10 cellular contexts compared by ENCODE assay signal in the genomic region with DNA sequence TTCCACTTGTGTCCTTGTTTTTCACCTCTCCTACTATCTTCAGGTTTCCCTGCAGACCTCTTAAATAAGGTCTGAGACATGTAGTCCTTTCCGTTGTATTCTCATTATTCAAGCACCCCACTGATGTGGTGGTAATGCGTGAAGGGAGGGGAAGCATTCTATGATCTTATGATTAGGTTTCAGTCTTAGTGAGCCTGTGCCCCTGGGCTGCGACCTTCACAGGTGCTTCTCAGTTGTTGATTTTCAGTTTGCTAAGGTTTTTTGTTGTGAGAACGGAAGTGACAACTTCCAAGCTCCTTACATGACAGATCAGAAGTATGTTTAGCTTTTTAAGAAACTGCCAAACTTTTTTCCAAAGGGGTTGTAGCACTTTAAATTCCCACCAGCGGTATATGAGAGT. TPM values are rescaled to one million over a fixed set of nuclear protein-coding genes. Genes with fewer than 3 reads are reported as not detected.
DNase-seq lines count a peak whose midpoint lies in the region; ATAC-seq and TF ChIP-seq lines count a peak whose summit lies in the region.
"Had no signal": no experiment of that assay in that cellular context is flagged by ENCODE, and none has a peak within 500 bp of the region (broad histone marks: within the 10 kb centered on the region; RNA-seq: fewer than 3 reads in every experiment).

No MANE protein-coding gene starts in this region.

- DNase-seq in activated naive CD8-positive, alpha-beta T cell treated with anti-CD3 and anti-CD28 coated beads, Interleukin-2, amount 10 ng/mL, durations not matched to agents 7 days and 5 days = no peak
- DNase-seq in HCEC 1CT (no peak), middle frontal gyrus (ENCODE audit: extremely low spot score, low spot score) (no peak), H7 (no peak)
- DNase-seq: nephron progenitor cell had no signal

- H3K4me3 Mint-ChIP-seq in activated naive CD8-positive, alpha-beta T cell treated with anti-CD3 and anti-CD28 coated beads, Interleukin-2, amount 10 ng/mL, durations not matched to agents 7 days and 5 days = peak overlapping the region; percentile 1
- H3K4me3 Mint-ChIP-seq: nephron progenitor cell had no signal

- ATAC-seq in GM18517 (IDR thresholded peaks at IDR 0.05; ENCODE audit: unreplicated experiment) = peak; percentile 87
- peak; percentile 88 for ATAC-seq in GM21515 (IDR thresholded peaks at IDR 0.05; ENCODE audit: unreplicated experiment)
- peak; percentile 86 for ATAC-seq in HG03460 (IDR thresholded peaks at IDR 0.05; ENCODE audit: unreplicated experiment)
- peak; percentile 95 for ATAC-seq in activated naive CD8-positive, alpha-beta T cell treated with anti-CD3 and anti-CD28 coated beads, Interleukin-2, amount 10 ng/mL, durations not matched to agents 7 days and 5 days (ENCODE audit: low read depth)
- no peak for ATAC-seq in SK-N-SH treated with all-trans-retinoic acid at 6 μM for 48 hours

- POLR2A ChIA-PET in activated naive CD8-positive, alpha-beta T cell treated with anti-CD3 and anti-CD28 coated beads, Interleukin-2, amount 10 ng/mL, durations not matched to agents 7 days and 5 days (lab: Charles Lee) = interaction anchor here (0.9 kb wide), 1 partner anchor 27 kb away, joined by 5 read pairs; no protein-coding TSS in a partner anchor

- H3K4me1 Mint-ChIP-seq in activated naive CD8-positive, alpha-beta T cell treated with anti-CD3 and anti-CD28 coated beads, Interleukin-2, amount 10 ng/mL, durations not matched to agents 7 days and 5 days = peaks cover 11% of the 10 kb centered on the region
- H3K4me1 Mint-ChIP-seq: nephron progenitor cell had no signal

- no peaks in the 10 kb centered on the region; the same call in 1 of the 2 replicates for H3K36me3 ChIP-seq in H7 (replicated peaks; ENCODE audit: control insufficient read depth, insufficient read depth, low read length)

- H3K27me3 Mint-ChIP-seq in activated naive CD8-positive, alpha-beta T cell treated with anti-CD3 and anti-CD28 coated beads, Interleukin-2, amount 10 ng/mL, durations not matched to agents 7 days and 5 days = no peaks in the 10 kb centered on the region

- no peaks in the 10 kb centered on the region for H3K9me3 Mint-ChIP-seq in activated naive CD8-positive, alpha-beta T cell treated with anti-CD3 and anti-CD28 coated beads, Interleukin-2, amount 10 ng/mL, durations not matched to agents 7 days and 5 days

- no peaks in the 10 kb centered on the region for H3K27me3 ChIP-seq in H7 (ENCODE audit: control insufficient read depth, insufficient read depth, low read length)
- H3K27me3 ChIP-seq: hepatocyte had no signal

- no peak overlapping the region for H3K4me3 ChIP-seq in H7 (ENCODE audit: insufficient read depth, low read depth, low read length)
- H3K4me3 ChIP-seq: hepatocyte had no signal

- H3K27ac Mint-ChIP-seq in activated naive CD8-positive, alpha-beta T cell treated with anti-CD3 and anti-CD28 coated beads, Interleukin-2, amount 10 ng/mL, durations not matched to agents 7 days and 5 days = peak overlapping the region; percentile 67
- H3K27ac Mint-ChIP-seq: nephron progenitor cell had no signal

- H3K36me3 Mint-ChIP-seq in activated naive CD8-positive, alpha-beta T cell treated with anti-CD3 and anti-CD28 coated beads, Interleukin-2, amount 10 ng/mL, durations not matched to agents 7 days and 5 days = peaks cover 37% of the 10 kb centered on the region

TF ChIP-seq in SK-N-SH treated with all-trans-retinoic acid at 6 μM for 48 hours, 23 proteins besides CTCF, POLR2A, EP300 and RAD21:
- TF ChIP-seq BACH2 (CRISPR knock-in tag; IDR thresholded peaks at IDR 0.05; ENCODE audit: borderline replicate concordance) = no peak
- no peak for TF ChIP-seq CSDC2 (CRISPR knock-in tag; IDR thresholded peaks at IDR 0.05)
- TF ChIP-seq, protein P1, sequence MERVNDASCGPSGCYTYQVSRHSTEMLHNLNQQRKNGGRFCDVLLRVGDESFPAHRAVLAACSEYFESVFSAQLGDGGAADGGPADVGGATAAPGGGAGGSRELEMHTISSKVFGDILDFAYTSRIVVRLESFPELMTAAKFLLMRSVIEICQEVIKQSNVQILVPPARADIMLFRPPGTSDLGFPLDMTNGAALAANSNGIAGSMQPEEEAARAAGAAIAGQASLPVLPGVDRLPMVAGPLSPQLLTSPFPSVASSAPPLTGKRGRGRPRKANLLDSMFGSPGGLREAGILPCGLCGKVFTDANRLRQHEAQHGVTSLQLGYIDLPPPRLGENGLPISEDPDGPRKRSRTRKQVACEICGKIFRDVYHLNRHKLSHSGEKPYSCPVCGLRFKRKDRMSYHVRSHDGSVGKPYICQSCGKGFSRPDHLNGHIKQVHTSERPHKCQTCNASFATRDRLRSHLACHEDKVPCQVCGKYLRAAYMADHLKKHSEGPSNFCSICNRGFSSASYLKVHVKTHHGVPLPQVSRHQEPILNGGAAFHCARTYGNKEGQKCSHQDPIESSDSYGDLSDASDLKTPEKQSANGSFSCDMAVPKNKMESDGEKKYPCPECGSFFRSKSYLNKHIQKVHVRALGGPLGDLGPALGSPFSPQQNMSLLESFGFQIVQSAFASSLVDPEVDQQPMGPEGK (CRISPR knock-in tag; IDR thresholded peaks at IDR 0.05; ENCODE audit: borderline replicate concordance) = no peak
- no peak for TF ChIP-seq ZC3H10 (CRISPR knock-in tag; IDR thresholded peaks at IDR 0.05)
- TF ChIP-seq PPARA (CRISPR knock-in tag; IDR thresholded peaks at IDR 0.05; ENCODE audit: borderline replicate concordance) = no peak
- TF ChIP-seq ZNF70 (CRISPR knock-in tag; IDR thresholded peaks at IDR 0.05) = no peak

RNA-seq across cellular contexts. Expression of gene VPS54, which starts 41.3 kb away (rescaled TPM):
- total RNA-seq in activated naive CD8-positive, alpha-beta T cell treated with anti-CD3 and anti-CD28 coated beads, Interleukin-2, amount 10 ng/mL, durations not matched to agents 7 days and 5 days = 10 to 100 TPM; 15.2 to 16.0 TPM
- 19.9 and 26.3 TPM in 2 replicates for total RNA-seq in H7 (2014; rRNA removed; shearing (Covaris generic))
